22 cellular contexts compared by ENCODE assay signal in the genomic region with DNA sequence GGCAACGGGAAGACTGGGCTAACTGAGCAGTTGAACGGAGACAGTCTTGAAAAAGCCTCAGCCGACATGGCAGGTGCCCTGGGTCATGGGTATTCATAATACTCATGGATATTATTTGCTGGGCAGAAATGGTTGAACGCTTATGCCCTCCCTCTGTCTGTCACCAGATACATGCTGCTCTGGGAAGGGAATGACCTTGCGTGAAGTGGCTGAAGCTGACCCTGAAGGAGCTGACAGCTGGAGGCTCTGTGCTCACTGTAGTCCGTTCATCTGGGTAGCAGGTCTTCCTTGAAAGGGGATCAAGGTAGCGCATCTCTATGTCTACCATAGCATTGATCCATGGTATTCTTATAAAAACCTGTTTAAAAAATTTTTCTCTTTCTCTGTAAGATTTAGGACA.
A peak's percentile ranks its signal among the peaks of the same experiment; 100 is the strongest.
DNase-seq lines count a peak whose midpoint lies in the region; ATAC-seq and TF ChIP-seq lines count a peak whose summit lies in the region.
"Had no signal": no experiment of that assay in that cellular context is flagged by ENCODE, and none has a peak within 500 bp of the region (broad histone marks: within the 10 kb centered on the region; RNA-seq: fewer than 3 reads in every experiment).

No MANE protein-coding gene starts in this region.

- intact Hi-C loops in Right ventricle myocardium inferior (cut with DNase I), result no loop called here
- intact Hi-C loops in left ventricle myocardium inferior (cut with micrococcal nuclease), result no loop called here
- intact Hi-C loops in right cardiac atrium (cut with DNase I), result no loop called here
- intact Hi-C loops in heart left ventricle (cut with DNase I), result no loop called here

- H3K4me1 ChIP-seq in left ventricle myocardium inferior, result no peaks in the 10 kb centered on the region
- no peaks in the 10 kb centered on the region for H3K4me1 ChIP-seq in right cardiac atrium (ENCODE audit: control insufficient read depth, insufficient read depth, low read length)
- no peaks in the 10 kb centered on the region for H3K4me1 ChIP-seq in heart left ventricle
- H3K4me1 ChIP-seq: BE2C, BLaER1 had no signal

- TF ChIP-seq CTCF in left ventricle myocardium inferior (IDR thresholded peaks at IDR 0.05; ENCODE audit: borderline replicate concordance), result no peak
- no peak for TF ChIP-seq CTCF in heart left ventricle (IDR thresholded peaks at IDR 0.05)

- no peak for TF ChIP-seq POLR2A in heart left ventricle (IDR thresholded peaks at IDR 0.05)

- no peaks in the 10 kb centered on the region for H3K36me3 ChIP-seq in left ventricle myocardium inferior
- no peaks in the 10 kb centered on the region for H3K36me3 ChIP-seq in heart left ventricle
- H3K36me3 ChIP-seq: BE2C, BLaER1 had no signal

- H3K27me3 ChIP-seq in left ventricle myocardium inferior (ENCODE audit: low read depth) (no peaks in the 10 kb centered on the region), right cardiac atrium (ENCODE audit: control insufficient read depth, insufficient read depth) (no peaks in the 10 kb centered on the region), heart left ventricle (no peaks in the 10 kb centered on the region)
- H3K27me3 ChIP-seq: BE2C, BLaER1 had no signal

- no peaks in the 10 kb centered on the region for H3K9me3 ChIP-seq in left ventricle myocardium inferior (replicated peaks)
- H3K9me3 ChIP-seq in right cardiac atrium (ENCODE audit: control insufficient read depth, low read length), result no peaks in the 10 kb centered on the region
- no peaks in the 10 kb centered on the region for H3K9me3 ChIP-seq in heart left ventricle
- H3K9me3 ChIP-seq: BE2C, BLaER1 had no signal

- no peak overlapping the region for H3K4me3 ChIP-seq in left ventricle myocardium inferior
- no peak overlapping the region for H3K4me3 ChIP-seq in right cardiac atrium (ENCODE audit: low read length)
- no peak overlapping the region for H3K4me3 ChIP-seq in heart left ventricle
- H3K4me3 ChIP-seq: BLaER1, GM12878 had no signal

- ATAC-seq in Right ventricle myocardium inferior (peak; percentile 68), right cardiac atrium (peak; percentile 43 to 56), heart left ventricle (no peak)
- ATAC-seq: GM12878 had no signal

- 69% methylated on average over 7 of the region's 7 CpGs for WGBS in right cardiac atrium
- 66 to 81% (median 74%) methylated on average over 7 of the region's 7 CpGs for WGBS in heart left ventricle, 4 donors

- H3K27ac ChIP-seq in left ventricle myocardium inferior (replicated peaks) (no peak overlapping the region), right cardiac atrium (ENCODE audit: low read length) (no peak overlapping the region), heart left ventricle (no peak overlapping the region)
- H3K27ac ChIP-seq: BLaER1 had no signal

- DNase-seq in Right ventricle myocardium inferior (ENCODE audit: missing footprints) (no peak), left ventricle myocardium inferior (no peak), right cardiac atrium (peak in 1 of 3 donors; percentile 14), heart left ventricle (no peak), MV-4-11 (lab: John Stamatoyannopoulos, UW) (no peak)
- DNase-seq: 8988T; ACHN; BE2C; C1 segment of cervical spinal cord; CD4-positive, alpha-beta memory T cell; CD4-positive, CD25-positive, alpha-beta regulatory T cell; CD8-positive, alpha-beta memory T cell; COR-L47; DMS 273 treated with DMSO at 0.1 percent for 48 hours; DMS153; DMS53; DMS79; DND-41; EL; GDM1 had no signal

Comparison
In these comparisons a context has a peak if more than half of its experiments do, and no peak if none do; other contexts are left out.
1. ATAC-seq: peak in Right ventricle myocardium inferior (single experiment) and right cardiac atrium (2 of 2); none in heart left ventricle (0 of 4).